Comparison of ENCODE assay signal across 1 cellular context in genomic region chr1:145992502-145992936, GRCh38.
TF ChIP-seq lines count a peak whose summit lies in the region.

No MANE protein-coding gene starts in this region.

TF ChIP-seq in K562, 482 proteins besides CTCF, POLR2A, EP300 and RAD21 (continued from another document and continues in another):
- no peak for TF ChIP-seq STAT6 (CRISPR knock-in tag; IDR thresholded peaks at IDR 0.05)
- no peak for TF ChIP-seq AFF4 (CRISPR knock-in tag; IDR thresholded peaks at IDR 0.05)
- TF ChIP-seq DIDO1 (tag; IDR thresholded peaks at IDR 0.05; ENCODE audit: low read depth) = no peak
- TF ChIP-seq ZKSCAN1 (IDR thresholded peaks at IDR 0.05; ENCODE audit: low read depth, low read length) = no peak
- TF ChIP-seq HDAC3 (IDR thresholded peaks at IDR 0.05; ENCODE audit: borderline replicate concordance, partially characterized antibody) = peak; percentile 51
- TF ChIP-seq ZFP36 (IDR thresholded peaks at IDR 0.05; ENCODE audit: low read depth, low read length, partially characterized antibody) = no peak
- TF ChIP-seq HMGN3 (IDR thresholded peaks at IDR 0.05; ENCODE audit: borderline replicate concordance, extremely low read depth, insufficient read length, low read depth, low read length) = no peak
- TF ChIP-seq MTA2 (IDR thresholded peaks at IDR 0.05; ENCODE audit: low read depth) = no peak
- no peak for TF ChIP-seq RBBP5 (IDR thresholded peaks at IDR 0.05; ENCODE audit: borderline replicate concordance, insufficient read depth, low read length, poor library complexity, severe bottlenecking)
- no peak for TF ChIP-seq BRD9 (IDR thresholded peaks at IDR 0.05; ENCODE audit: low read depth, partially characterized antibody)
- TF ChIP-seq HOXB6 (CRISPR knock-in tag; IDR thresholded peaks at IDR 0.05; ENCODE audit: borderline replicate concordance) = peak; percentile 66; the same call in 1 of the 2 replicates
- TF ChIP-seq ZNF384 (IDR thresholded peaks at IDR 0.05; ENCODE audit: low read depth, low read length) = no peak
- no peak for TF ChIP-seq ZNF766 (CRISPR knock-in tag; conservative IDR thresholded peaks at IDR 0.05)
- no peak for TF ChIP-seq ZNF277 (CRISPR knock-in tag; IDR thresholded peaks at IDR 0.05; ENCODE audit: borderline replicate concordance)
- TF ChIP-seq POLR2AphosphoS5 (IDR thresholded peaks at IDR 0.05; ENCODE audit: control insufficient read depth, insufficient read depth, low read depth, low read length) = peak; percentile 31; the same call in 1 of the 2 replicates
- TF ChIP-seq THAP12 (CRISPR knock-in tag; IDR thresholded peaks at IDR 0.05) = no peak
- TF ChIP-seq FOXJ3 (CRISPR knock-in tag; IDR thresholded peaks at IDR 0.05) = no peak
- peak; percentile 84 for TF ChIP-seq CHD7 (IDR thresholded peaks at IDR 0.05; ENCODE audit: low read depth, low read length)
- TF ChIP-seq USF2 (CRISPR knock-in tag; IDR thresholded peaks at IDR 0.05) = no peak
- no peak for TF ChIP-seq E2F6 (IDR thresholded peaks at IDR 0.05; ENCODE audit: borderline replicate concordance in 1 of 2, extremely low read depth in 1 of 2, insufficient read depth in 1 of 2, insufficient read length in 1 of 2, low read depth in 1 of 2, low read length in 1 of 2, poor library complexity in 1 of 2, severe bottlenecking in 1 of 2)
- TF ChIP-seq HMG20B (CRISPR knock-in tag; IDR thresholded peaks at IDR 0.05) = no peak
- TF ChIP-seq TEAD1 (CRISPR knock-in tag; IDR thresholded peaks at IDR 0.05) = no peak
- TF ChIP-seq ADNP (tag; IDR thresholded peaks at IDR 0.05) = no peak
- no peak for TF ChIP-seq TAF1 (IDR thresholded peaks at IDR 0.05; ENCODE audit: control insufficient read depth, extremely low read depth, insufficient read depth, low read length, severe bottlenecking)
- peak; percentile 61; the same call in 1 of the 2 replicates for TF ChIP-seq RHOXF2B (CRISPR knock-in tag; conservative IDR thresholded peaks at IDR 0.05)
- TF ChIP-seq ZNF347 (CRISPR knock-in tag; IDR thresholded peaks at IDR 0.05; ENCODE audit: low read depth) = no peak
- no peak for TF ChIP-seq ZNF184 (CRISPR knock-in tag; IDR thresholded peaks at IDR 0.05)
- TF ChIP-seq MBD1 (CRISPR knock-in tag; IDR thresholded peaks at IDR 0.05) = no peak
- TF ChIP-seq HEY1 (CRISPR knock-in tag; IDR thresholded peaks at IDR 0.05; ENCODE audit: borderline replicate concordance) = no peak
